9 cellular contexts compared by ENCODE assay signal in genomic region chr6:136774228-136775041, GRCh38. TPM values are rescaled to one million over a fixed set of nuclear protein-coding genes. Genes with fewer than 3 reads are reported as not detected.
DNase-seq lines count a peak whose midpoint lies in the region; ATAC-seq, FAIRE-seq and TF ChIP-seq lines count a peak whose summit lies in the region.
"Had no signal": no experiment of that assay in that cellular context is flagged by ENCODE, and none has a peak within 500 bp of the region (broad histone marks: within the 10 kb centered on the region; RNA-seq: fewer than 3 reads in every experiment).

No MANE protein-coding gene starts in this region.

- no peaks in the 10 kb centered on the region for H3K27me3 ChIP-seq in pancreas

- peak overlapping the region; percentile 10 to 84 (median 67) for H3K27ac ChIP-seq in pancreas

- WGBS in pancreas, 2 donors = 71 to 79% methylated on average over 6 of the region's 6 CpGs

- H3K4me1 ChIP-seq in pancreas = peaks cover 27 to 35% (median 33%) of the 10 kb centered on the region in 3 donors

- TF ChIP-seq CTCF in choroid plexus epithelial cell (conservative IDR thresholded peaks at IDR 0.05; ENCODE audit: low read depth, low read length) (no peak), pancreas (IDR thresholded peaks at IDR 0.05) (no peak)

- FAIRE-seq in pancreas (lab: Jason Lieb, UNC) = no peak

- intact Hi-C loops in pancreas (cut with DNase I) = no loop called here

- H3K36me3 ChIP-seq in pancreas = no peaks in the 10 kb centered on the region

- no peaks in the 10 kb centered on the region for H3K9me3 ChIP-seq in pancreas

- peak; percentile 82 for DNase-seq in EH (ENCODE audit: low read depth)
- DNase-seq in NCI-H69 (lab: John Stamatoyannopoulos, UW) = peak; percentile 41
- DNase-seq in choroid plexus epithelial cell (ENCODE audit: low read depth) = peak; percentile 83
- no peak for DNase-seq in pancreas
- no peak for DNase-seq in middle frontal gyrus (ENCODE audit: extremely low spot score, low spot score)
- no peak for DNase-seq in anterior cingulate cortex (lab: John Stamatoyannopoulos, UW)
- DNase-seq in HuH-7.5 (ENCODE audit: low spot score) = no peak
- DNase-seq: activated effector memory CD4-positive, alpha-beta T cell treated with Interleukin-2 at 50 U/mL for 16 hours; stimulated activated CD4-positive, alpha-beta T cell treated with anti-CD3 and anti-CD28 coated beads, Interleukin-4, amount 100 ng/mL, for 4 hours had no signal

- peak in 3 of 4 donors; percentile 16 to 62 (median 30) for ATAC-seq in pancreas

- H3K4me3 ChIP-seq in choroid plexus epithelial cell (ENCODE audit: low read depth, low read length) (no peak overlapping the region), pancreas (no peak overlapping the region)

RNA-seq across cellular contexts. Expression of gene MAP3K5, which starts 17.8 kb away (rescaled TPM):
- total RNA-seq in pancreas = 10 to 100 TPM; 15.7 to 28.6 (median 20.0) TPM
- polyA plus RNA-seq in pancreas = 1 to 10 TPM; 6.7 to 7.0 TPM

RNA-seq across cellular contexts. Expression of gene PEX7, which starts 48.0 kb away (rescaled TPM):
- total RNA-seq in pancreas = 1 to 10 TPM; 5.6 to 9.3 (median 7.4) TPM
- 1 to 10 TPM; 3.9 to 7.4 TPM for polyA plus RNA-seq in pancreas

Comparison
In these comparisons a context has a peak if more than half of its experiments do, and no peak if none do; other contexts are left out.
1. DNase-seq: peak in EH (single experiment), NCI-H69 (single experiment) and choroid plexus epithelial cell (single experiment); none in pancreas (0 of 6), middle frontal gyrus (single experiment), anterior cingulate cortex (0 of 58) and HuH-7.5 (single experiment).